In the genomic region with DNA sequence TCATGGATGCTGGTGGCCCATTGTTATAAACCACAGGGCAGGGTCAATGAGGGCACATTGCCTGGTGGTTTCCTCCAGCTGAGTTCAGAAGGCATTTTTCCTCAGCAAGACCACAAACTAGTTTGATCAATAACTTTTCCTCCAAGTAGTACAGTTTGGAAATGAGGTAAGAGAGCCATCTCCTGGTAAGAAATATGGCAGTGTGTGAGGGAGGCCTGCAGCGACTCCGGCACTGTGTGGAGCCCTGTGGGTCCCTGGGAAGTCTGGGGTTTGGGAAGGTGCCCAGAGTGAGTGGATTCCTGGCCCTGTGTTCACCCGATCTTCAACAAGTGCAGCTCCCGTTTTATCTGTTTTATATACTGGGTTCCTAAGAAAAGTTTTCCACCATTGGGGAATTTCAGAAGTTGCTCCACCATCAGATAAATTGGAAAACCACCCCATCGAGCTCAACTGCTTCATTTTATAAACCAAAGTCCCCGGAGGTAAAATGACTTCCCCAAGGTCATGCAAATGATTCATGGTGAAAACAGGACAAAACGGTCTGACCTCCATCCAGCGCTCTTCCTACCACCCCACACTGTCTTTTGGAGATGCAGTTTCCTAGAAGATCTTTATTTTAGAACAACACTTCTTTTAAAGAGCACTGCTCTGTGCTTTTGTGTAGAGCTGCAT, we compare ENCODE assay signal across 9 cellular contexts.
DNase-seq lines count a peak whose midpoint lies in the region; ATAC-seq, FAIRE-seq and TF ChIP-seq lines count a peak whose summit lies in the region.
"Had no signal": no experiment of that assay in that cellular context is flagged by ENCODE, and none has a peak within 500 bp of the region (broad histone marks: within the 10 kb centered on the region; RNA-seq: fewer than 3 reads in every experiment).

No MANE protein-coding gene starts in this region.

- WGBS in HepG2 (ENCODE audit: low lambda C conversion rate), result 9% methylated on average over 8 of the region's 8 CpGs
- WGBS in right lobe of liver (ENCODE audit: insufficient coverage, low coverage, low lambda C conversion rate, missing lambda C conversion rate), result 58% methylated on average over 5 of the region's 8 CpGs

- TF ChIP-seq CTCF in HepG2 (CRISPR knock-in tag; IDR thresholded peaks at IDR 0.05) (peak; percentile 39; the same call in 1 of the 2 replicates), right lobe of liver (IDR thresholded peaks at IDR 0.05) (peak in 1 of 4 donors; percentile 14), foreskin fibroblast (IDR thresholded peaks at IDR 0.05; ENCODE audit: low read depth, low read length) (peak; percentile 68), vagina (IDR thresholded peaks at IDR 0.05) (peak in 2 of 3 experiments; percentile 2 to 25)

- no peak overlapping the region for H3K9ac ChIP-seq in HepG2 (ENCODE audit: insufficient read depth, low read depth, low read length)

- TF ChIP-seq EP300 in HepG2 (IDR thresholded peaks at IDR 0.05; ENCODE audit: low read depth in 2 of 2, low read length in 2 of 2) (no peak), HepG2 (CRISPR knock-in tag; IDR thresholded peaks at IDR 0.05; ENCODE audit: borderline replicate concordance) (no peak)

- H3K4me2 ChIP-seq in HepG2 (ENCODE audit: low read depth, low read length), result no peak overlapping the region

- ATAC-seq in HepG2, result peak; percentile 77
- ATAC-seq in right lobe of liver, result no peak
- ATAC-seq in GM21723 (IDR thresholded peaks at IDR 0.05; ENCODE audit: unreplicated experiment), result no peak

- H3K27me3 ChIP-seq in HepG2 (ENCODE audit: control insufficient read depth in 1 of 2, insufficient read depth in 2 of 2, low read length in 2 of 2), result peaks cover 0 to 25% of the 10 kb centered on the region in 2 experiments; a peak in 2 of 5 replicates
- H3K27me3 ChIP-seq in right lobe of liver, result no peaks in the 10 kb centered on the region
- H3K27me3 ChIP-seq in vagina, result no peaks in the 10 kb centered on the region

- no peaks in the 10 kb centered on the region for H3K79me2 ChIP-seq in HepG2 (ENCODE audit: insufficient read depth, low read length)

- no peak overlapping the region for H3K27ac ChIP-seq in HepG2 (ENCODE audit: extremely low read length, insufficient read depth, low read length)
- H3K27ac ChIP-seq in right lobe of liver, result no peak overlapping the region
- H3K27ac ChIP-seq in vagina, result peak overlapping the region; percentile 62

- H3K4me3 ChIP-seq in HepG2 (replicated peaks in 1 of 3; ENCODE audit: insufficient read depth in 1 of 3, low read depth in 2 of 3, low read length in 3 of 3) (no peak overlapping the region), right lobe of liver (no peak overlapping the region), foreskin fibroblast (ENCODE audit: low read depth in 1 of 2, low read length in 2 of 2) (no peak overlapping the region), vagina (no peak overlapping the region)

- no peaks in the 10 kb centered on the region for H4K20me1 ChIP-seq in HepG2 (ENCODE audit: insufficient read depth, low read length)

- H3K9me3 ChIP-seq in HepG2 (ENCODE audit: low read length) (no peaks in the 10 kb centered on the region), right lobe of liver (no peaks in the 10 kb centered on the region), vagina (no peaks in the 10 kb centered on the region)

- H3K36me3 ChIP-seq in HepG2 (replicated peaks in 1 of 2; ENCODE audit: control insufficient read depth in 1 of 2, insufficient read depth in 2 of 2, low read length in 2 of 2) (no peaks in the 10 kb centered on the region), right lobe of liver (no peaks in the 10 kb centered on the region), vagina (no peaks in the 10 kb centered on the region)

- intact Hi-C loops in HepG2 (cut with micrococcal nuclease; ENCODE audit: unreplicated experiment), result no loop called here
- intact Hi-C loops in right lobe of liver (cut with DNase I), result no loop called here
- intact Hi-C loops in vagina (cut with DNase I), result no loop called here

- POLR2A ChIA-PET in HepG2 (lab: Yijun Ruan, JAX), result no interaction called here

- no peak for TF ChIP-seq RAD21 in HepG2 (CRISPR knock-in tag; IDR thresholded peaks at IDR 0.05)

- no peak overlapping the region for H2AFZ ChIP-seq in HepG2 (ENCODE audit: low read length)

- H3K4me1 ChIP-seq in HepG2 (ENCODE audit: insufficient read depth, low read length), result 0 out of 2 replicates have a peak, but pooled peaks cover 7% of the 10 kb centered on the region
- H3K4me1 ChIP-seq in right lobe of liver, result no peaks in the 10 kb centered on the region
- H3K4me1 ChIP-seq in vagina, result peaks cover 12% of the 10 kb centered on the region

- DNase-seq in HepG2 (ENCODE audit: low spot score) (no peak), right lobe of liver (no peak), SW480 (ENCODE audit: low spot score) (peak; percentile 14), foreskin fibroblast (peak; percentile 58 to 76), vagina (ENCODE audit: extremely low spot score in 2 of 2) (no peak), NK-92 (lab: John Stamatoyannopoulos, UW; ENCODE audit: unreplicated experiment) (no peak), DMS79 treated with DMSO at 0.1 percent for 48 hours (lab: John Stamatoyannopoulos, UW) (no peak)

- in situ Hi-C loops in HepG2 (cut with HindIII; ENCODE audit: extremely low pct_ligation_motif_present, low pct_unique_long_range_greater_than_20kb), result no loop called here

- BruUV-seq in HepG2 (replicated peaks; lab: Mats Ljungman, UMichigan), result no TSS peak

- no peak for FAIRE-seq in HepG2 (lab: Jason Lieb, UNC)
- FAIRE-seq: frontal cortex had no signal

- TF ChIP-seq POLR2A in HepG2 (IDR thresholded peaks at IDR 0.05; ENCODE audit: insufficient read depth in 1 of 2, low read depth in 2 of 2, low read length in 2 of 2), result no peak
- TF ChIP-seq POLR2A in right lobe of liver (IDR thresholded peaks at IDR 0.05), result no peak
- no peak for TF ChIP-seq POLR2A in vagina (IDR thresholded peaks at IDR 0.05)

- CTCF ChIA-PET in HepG2 (lab: Yijun Ruan, JAX; ENCODE audit: low intra/inter-chr PET ratio, low total read pairs), result no interaction called here

TF ChIP-seq in HepG2, 621 proteins besides CTCF, POLR2A, EP300 and RAD21:
- TF ChIP-seq SAP130 (CRISPR knock-in tag; IDR thresholded peaks at IDR 0.05; ENCODE audit: low read depth) (no peak), STAG1 (CRISPR knock-in tag; IDR thresholded peaks at IDR 0.05) (peak; percentile 27; the same call in 1 of the 2 replicates)

Comparison
In these comparisons a context has a peak if more than half of its experiments do, and no peak if none do; other contexts are left out.
1. DNase-seq: peak in SW480 (single experiment) and foreskin fibroblast (2 of 2); none in HepG2 (single experiment), right lobe of liver (0 of 3), vagina (0 of 2), NK-92 (single experiment) and DMS79 treated with DMSO at 0.1 percent for 48 hours (single experiment).